Comparison of ENCODE assay signal across 1 cellular context in genomic region chr2:85524567-85524923, GRCh38.
TF ChIP-seq lines count a peak whose summit lies in the region.

No MANE protein-coding gene starts in this region.

TF ChIP-seq in K562, 482 proteins besides CTCF, POLR2A, EP300 and RAD21 (continued from another document):
- TF ChIP-seq ZNF592 (IDR thresholded peaks at IDR 0.05) (peak; percentile 72), PKNOX1 (IDR thresholded peaks at IDR 0.05) (peak; percentile 68)
